ENCODE assay signal across 24 cellular contexts in the genomic region with DNA sequence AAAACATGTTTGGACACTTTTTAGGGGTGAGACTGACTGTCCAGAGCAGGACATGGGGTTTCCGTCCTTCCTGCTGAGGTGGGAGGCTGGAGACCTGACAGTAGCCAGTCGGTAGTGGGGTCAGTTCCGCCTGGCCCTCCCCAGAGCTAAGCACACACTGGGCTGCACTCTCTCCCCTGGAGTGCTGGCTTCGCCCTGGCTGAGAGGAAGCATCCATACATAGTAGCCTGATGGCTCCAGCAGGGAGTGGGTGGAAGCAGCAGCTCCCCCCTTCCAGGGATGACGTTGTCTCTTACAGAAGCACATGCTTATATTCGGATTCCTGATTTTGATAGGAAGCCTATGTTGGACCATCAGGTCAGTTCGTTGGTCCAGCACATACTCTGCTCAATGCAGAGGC.
"Had no signal": no experiment of that assay in that cellular context is flagged by ENCODE, and none has a peak within 500 bp of the region (broad histone marks: within the 10 kb centered on the region; RNA-seq: fewer than 3 reads in every experiment).

No MANE protein-coding gene starts in this region.

- H3K9me3 Mint-ChIP-seq: activated CD8-positive, alpha-beta T cell treated with anti-CD3 and anti-CD28 coated beads for 36 hours; activated naive CD4-positive, alpha-beta T cell treated with anti-CD3 and anti-CD28 coated beads, Interleukin-2, amount 50 U/mL, for 24 hours; activated T-cell treated with anti-CD3 and anti-CD28 coated beads, Interleukin-2, amount 50 U/mL, for 24 hours; activated T-helper 1 cell treated with anti-CD3 and anti-CD28 coated beads, Interleukin-12 subunit alpha, Interleukin-12 subunit beta, Interleukin-2, Interleukin-4 antibody, amounts not matched to agents 30 ng/mL and 10 ng/mL and 1 ng/mL, durations not matched to agents 14 hours and 24 hours and 36 hours; central memory CD8-positive, alpha-beta T cell had no signal

- H3K27ac Mint-ChIP-seq: activated CD8-positive, alpha-beta T cell treated with anti-CD3 and anti-CD28 coated beads for 36 hours; activated naive CD4-positive, alpha-beta T cell treated with anti-CD3 and anti-CD28 coated beads, Interleukin-2, amount 50 U/mL, for 24 hours; activated T-cell treated with anti-CD3 and anti-CD28 coated beads, Interleukin-2, amount 50 U/mL, for 24 hours; activated T-helper 1 cell treated with anti-CD3 and anti-CD28 coated beads, Interleukin-12 subunit alpha, Interleukin-12 subunit beta, Interleukin-2, Interleukin-4 antibody, amounts not matched to agents 30 ng/mL and 10 ng/mL and 1 ng/mL, durations not matched to agents 14 hours and 24 hours and 36 hours; T-helper 17 cell had no signal

- ATAC-seq: activated CD8-positive, alpha-beta T cell treated with anti-CD3 and anti-CD28 coated beads for 36 hours; body of pancreas; K562; T-helper 17 cell had no signal

- H3K27me3 ChIP-seq: ascending aorta, body of pancreas, Peyer's patch, SJSA1 had no signal

- H3K4me3 ChIP-seq: ascending aorta, body of pancreas, K562, Peyer's patch, SJSA1 had no signal

- H3K4me3 Mint-ChIP-seq: activated CD8-positive, alpha-beta T cell treated with anti-CD3 and anti-CD28 coated beads for 36 hours; activated naive CD4-positive, alpha-beta T cell treated with anti-CD3 and anti-CD28 coated beads, Interleukin-2, amount 50 U/mL, for 24 hours; activated T-cell treated with anti-CD3 and anti-CD28 coated beads, Interleukin-2, amount 50 U/mL, for 24 hours; activated T-helper 1 cell treated with anti-CD3 and anti-CD28 coated beads, Interleukin-12 subunit alpha, Interleukin-12 subunit beta, Interleukin-2, Interleukin-4 antibody, amounts not matched to agents 30 ng/mL and 10 ng/mL and 1 ng/mL, durations not matched to agents 14 hours and 24 hours and 36 hours; central memory CD8-positive, alpha-beta T cell; T-helper 17 cell had no signal

- DNase-seq: activated CD4-positive, alpha-beta T cell treated with anti-CD3 and anti-CD28 coated beads for 4 hours; activated CD8-positive, alpha-beta T cell treated with anti-CD3 and anti-CD28 coated beads for 36 hours; activated effector memory CD4-positive, alpha-beta T cell treated with Interleukin-2 at 50 U/mL for 16 hours; activated naive CD4-positive, alpha-beta T cell; body of pancreas; Karpas-422; MM.1S; NCI-H1105 treated with DMSO at 0.1 percent for 48 hours; NCI-H1436 treated with DMSO at 0.1 percent for 48 hours; NCI-H187; NCI-H2081 treated with DMSO at 0.1 percent for 48 hours; NCI-H446; NCI-H524; Peyer's patch; Right ventricle myocardium superior; T-helper 17 cell; T-helper 9 cell had no signal

- H3K27me3 Mint-ChIP-seq: activated CD8-positive, alpha-beta T cell treated with anti-CD3 and anti-CD28 coated beads for 36 hours; activated naive CD4-positive, alpha-beta T cell treated with anti-CD3 and anti-CD28 coated beads, Interleukin-2, amount 50 U/mL, for 24 hours; activated T-cell treated with anti-CD3 and anti-CD28 coated beads, Interleukin-2, amount 50 U/mL, for 24 hours; central memory CD8-positive, alpha-beta T cell; T-helper 17 cell had no signal
